23 cellular contexts compared by ENCODE assay signal in the genomic region with DNA sequence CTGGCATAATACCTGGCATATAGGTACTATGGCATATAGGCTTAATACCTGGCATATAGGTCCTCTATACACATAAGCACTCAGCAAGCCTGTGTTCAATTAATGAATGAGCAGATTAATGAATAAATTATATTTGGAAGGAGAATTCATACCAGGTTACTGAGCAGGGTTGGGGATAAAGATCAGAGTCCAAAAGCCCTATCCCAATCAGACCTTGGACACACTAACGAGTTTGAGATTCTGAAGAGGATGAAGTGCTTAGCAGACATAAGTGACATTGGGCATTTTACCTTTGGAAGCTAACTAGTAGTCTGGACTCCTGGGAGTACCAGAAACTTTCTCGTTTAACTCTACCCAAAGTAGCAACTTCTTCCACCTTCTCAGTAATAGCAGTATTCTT.
DNase-seq lines count a peak whose midpoint lies in the region; ATAC-seq, FAIRE-seq and TF ChIP-seq lines count a peak whose summit lies in the region.
"Had no signal": no experiment of that assay in that cellular context is flagged by ENCODE, and none has a peak within 500 bp of the region (broad histone marks: within the 10 kb centered on the region; RNA-seq: fewer than 3 reads in every experiment).

No MANE protein-coding gene starts in this region.

- peak overlapping the region; percentile 8 to 57; a peak in 2 of 6 replicates for H3K27ac ChIP-seq in A549
- no peak overlapping the region for H3K27ac ChIP-seq in IMR-90 (ENCODE audit: insufficient read depth, low read length)
- H3K27ac ChIP-seq in epithelial cell of prostate, result peak overlapping the region; percentile 91
- H3K27ac ChIP-seq in parathyroid adenoma, result peak overlapping the region; percentile 9
- H3K27ac ChIP-seq in colonic mucosa, result no peak overlapping the region
- H3K27ac ChIP-seq: BLaER1 treated with 17β-estradiol and CSF1 and Interleukin-3, amounts not matched to agents 10 nM and 100 nM had no signal

- POLR2A ChIA-PET in A549 (lab: Yijun Ruan, JAX) (no interaction called here), IMR-90 (lab: Charles Lee; ENCODE audit: unreplicated experiment) (no interaction called here)

- DNase-seq in A549 (ENCODE audit: low read depth in 1 of 2, low spot score in 1 of 2) (no peak), IMR-90 (no peak), epithelial cell of prostate (ENCODE audit: low read depth, low spot score) (no peak), epidermal melanocyte (ENCODE audit: insufficient read length, low spot score) (no peak), colonic mucosa (no peak), mesenteric fat pad (ENCODE audit: low spot score) (no peak), AG20443 (ENCODE audit: low spot score) (no peak)
- DNase-seq: activated CD4-positive, alpha-beta T cell treated with anti-CD3 and anti-CD28 coated beads for 36 hours; activated naive CD4-positive, alpha-beta T cell treated with Interleukin-2 at 50 U/mL for 16 hours; activated T-cell treated with anti-CD3 and anti-CD28 coated beads, Interleukin-2, amount 50 U/mL, for 48 hours; anterior cingulate cortex; COR-L47; left lung; mucosa of descending colon; MV-4-11; NCI-H526 treated with DMSO at 0.1 percent for 48 hours; nephron progenitor cell; SK-N-SH; stimulated activated CD4-positive, alpha-beta T cell treated with anti-CD3 and anti-CD28 coated beads, Interleukin-15, amount 100 ng/mL, for 24 hours; T-helper 2 cell had no signal

- TF ChIP-seq EP300 in A549 (IDR thresholded peaks at IDR 0.05), result no peak

- H3K9ac ChIP-seq in IMR-90 (ENCODE audit: low read depth, low read length), result no peak overlapping the region
- no peak overlapping the region for H3K9ac ChIP-seq in parathyroid adenoma
- H3K9ac ChIP-seq in colonic mucosa (ENCODE audit: low read depth in 2 of 2, low read length in 2 of 2), result no peak overlapping the region
- H3K9ac ChIP-seq: BLaER1 treated with 17β-estradiol and CSF1 and Interleukin-3, amounts not matched to agents 10 nM and 100 nM; SK-N-SH had no signal

- no peak overlapping the region for H3K14ac ChIP-seq in IMR-90 (replicated peaks; ENCODE audit: low read depth, low read length)

- no peak overlapping the region for H2BK5ac ChIP-seq in IMR-90 (ENCODE audit: low read depth, low read length, poor library complexity, severe bottlenecking)

- no peak overlapping the region for H3K4ac ChIP-seq in IMR-90 (ENCODE audit: low read depth, low read length)

- no peaks in the 10 kb centered on the region for H3K27me3 ChIP-seq in IMR-90 (ENCODE audit: control insufficient read depth, insufficient read depth, low read length)
- H3K27me3 ChIP-seq in parathyroid adenoma (ENCODE audit: control insufficient read depth, insufficient read depth, low read length), result no peaks in the 10 kb centered on the region
- no peaks in the 10 kb centered on the region for H3K27me3 ChIP-seq in colonic mucosa
- H3K27me3 ChIP-seq: BLaER1 treated with 17β-estradiol and CSF1 and Interleukin-3, amounts not matched to agents 10 nM and 100 nM; left lung had no signal

- BruUV-seq in IMR-90 (replicated peaks; lab: Mats Ljungman, UMichigan), result no TSS peak

- ATAC-seq in A549 (no peak), IMR-90 (ENCODE audit: low read depth) (no peak)
- ATAC-seq: activated CD4-positive, alpha-beta T cell treated with anti-CD3 and anti-CD28 coated beads for 36 hours; mucosa of descending colon; sciatic nerve had no signal

- H3K79me2 ChIP-seq in parathyroid adenoma, result no peaks in the 10 kb centered on the region

- H3K23ac ChIP-seq in IMR-90 (ENCODE audit: low read depth, low read length), result no peak overlapping the region

- H4K91ac ChIP-seq in IMR-90 (ENCODE audit: insufficient read depth, low read depth, low read length), result no peak overlapping the region

- in situ Hi-C loops in IMR-90 (cut with MboI; ENCODE audit: low sequenced_read_pairs), result no loop called here

- H2BK15ac ChIP-seq in IMR-90 (ENCODE audit: low read depth, low read length), result 0 out of 3 replicates have a peak overlapping the region, but pooled peaks have one; percentile 4

- dilution Hi-C loops in IMR-90 (cut with HindIII; ENCODE audit: low sequenced_read_pairs, unreplicated experiment), result no loop called here

- H3K36me3 ChIP-seq in IMR-90 (ENCODE audit: control insufficient read depth, insufficient read depth, low read length), result no peaks in the 10 kb centered on the region
- no peaks in the 10 kb centered on the region for H3K36me3 ChIP-seq in parathyroid adenoma (ENCODE audit: control insufficient read depth, insufficient read depth, low read length)
- H3K36me3 ChIP-seq in colonic mucosa, result no peaks in the 10 kb centered on the region
- H3K36me3 ChIP-seq: BLaER1 treated with 17β-estradiol and CSF1 and Interleukin-3, amounts not matched to agents 10 nM and 100 nM; left lung had no signal

- H2BK120ac ChIP-seq in IMR-90 (ENCODE audit: low read depth, low read length), result no peak overlapping the region

- TF ChIP-seq POLR2A in A549 (IDR thresholded peaks at IDR 0.05; ENCODE audit: low read length) (no peak), IMR-90 (IDR thresholded peaks at IDR 0.05; ENCODE audit: low read depth, low read length) (no peak)

- H3K4me1 ChIP-seq in A549 (peaks cover 23% of the 10 kb centered on the region), IMR-90 (ENCODE audit: control insufficient read depth, insufficient read depth, low read length) (peaks cover 10% of the 10 kb centered on the region), parathyroid adenoma (peaks cover 4% of the 10 kb centered on the region), colonic mucosa (no peaks in the 10 kb centered on the region)

- intact Hi-C loops in IMR-90 (cut with micrococcal nuclease) (no loop called here), colonic mucosa (cut with DNase I) (no loop called here)

- no peaks in the 10 kb centered on the region for H3K9me3 ChIP-seq in A549
- H3K9me3 ChIP-seq in IMR-90 (ENCODE audit: control insufficient read depth, insufficient read depth, low read length), result no peaks in the 10 kb centered on the region
- no peaks in the 10 kb centered on the region for H3K9me3 ChIP-seq in parathyroid adenoma (ENCODE audit: control insufficient read depth, low read length)
- H3K9me3 ChIP-seq in colonic mucosa, result no peaks in the 10 kb centered on the region
- H3K9me3 ChIP-seq: left lung, mucosa of descending colon, SK-N-SH had no signal

- H2BK20ac ChIP-seq in IMR-90 (ENCODE audit: low read depth, low read length), result no peak overlapping the region

- no peak overlapping the region for H3K4me3 ChIP-seq in A549
- no peak overlapping the region for H3K4me3 ChIP-seq in IMR-90 (ENCODE audit: insufficient read depth, low read depth, low read length)
- no peak overlapping the region for H3K4me3 ChIP-seq in parathyroid adenoma (ENCODE audit: low read depth, low read length)
- no peak overlapping the region for H3K4me3 ChIP-seq in colonic mucosa
- H3K4me3 ChIP-seq: BLaER1 treated with 17β-estradiol and CSF1 and Interleukin-3, amounts not matched to agents 10 nM and 100 nM; left lung; mucosa of descending colon had no signal

- H3K4me2 ChIP-seq in A549 (peak overlapping the region; percentile 47; the same call in 2 of the 3 replicates), IMR-90 (ENCODE audit: low read depth, low read length) (no peak overlapping the region), parathyroid adenoma (ENCODE audit: low read length) (no peak overlapping the region)
- H3K4me2 ChIP-seq: BLaER1 treated with 17β-estradiol and CSF1 and Interleukin-3, amounts not matched to agents 10 nM and 100 nM; SK-N-SH had no signal

- TF ChIP-seq CTCF in A549 (IDR thresholded peaks at IDR 0.05) (no peak), IMR-90 (conservative IDR thresholded peaks at IDR 0.05; ENCODE audit: low read depth, low read length) (no peak), parathyroid adenoma (IDR thresholded peaks at IDR 0.05) (no peak), colonic mucosa (IDR thresholded peaks at IDR 0.05) (no peak)

- no peak overlapping the region for H2AFZ ChIP-seq in IMR-90 (replicated peaks; ENCODE audit: low read length, poor library complexity)
- H2AFZ ChIP-seq in parathyroid adenoma, result no peak overlapping the region

- no peak overlapping the region for H2AK5ac ChIP-seq in IMR-90 (ENCODE audit: low read depth, low read length)

- no peak overlapping the region for H3K56ac ChIP-seq in IMR-90 (ENCODE audit: extremely low read depth, insufficient read depth, low read length)

- TF ChIP-seq RAD21 in A549 (conservative IDR thresholded peaks at IDR 0.05 in 1 of 2, IDR thresholded peaks at IDR 0.05 in 1 of 2) (no peak), IMR-90 (IDR thresholded peaks at IDR 0.05; ENCODE audit: low read length) (no peak)

- H4K8ac ChIP-seq in IMR-90 (ENCODE audit: low read depth in 2 of 2, low read length in 2 of 2), result no peak overlapping the region

- no peak overlapping the region for H2AK9ac ChIP-seq in IMR-90 (replicated peaks; ENCODE audit: low read depth, low read length, poor library complexity)

- WGBS in A549 (ENCODE audit: missing lambda C conversion rate), result 76% methylated on average over 2 of the region's 2 CpGs
- no CpG with 5 or more reads among the region's 2 CpGs for WGBS in IMR-90 (ENCODE audit: extremely low coverage in 2 of 2, insufficient read length in 1 of 2), 2 experiments

- no peak overlapping the region for H4K5ac ChIP-seq in IMR-90 (ENCODE audit: low read depth, low read length)

- no peaks in the 10 kb centered on the region for H3K79me1 ChIP-seq in IMR-90 (ENCODE audit: low read depth in 1 of 2, low read length in 2 of 2)

- CTCF ChIA-PET in A549 (lab: Yijun Ruan, JAX), result interaction anchor here (0.7 to 1.4 kb wide), 4 partner anchors 28 to 255 kb away, joined by 3 read pairs; a partner anchor contains a TSS
- CTCF ChIA-PET in IMR-90 (lab: Yijun Ruan, JAX), result interaction anchor here (1.2 kb wide), 1 partner anchor 26 kb away, joined by 5 read pairs; no protein-coding TSS in a partner anchor

- FAIRE-seq in A549 (lab: Jason Lieb, UNC), result no peak

- H3K18ac ChIP-seq in IMR-90 (ENCODE audit: low read depth, low read length), result no peak overlapping the region

- no peaks in the 10 kb centered on the region for H4K20me1 ChIP-seq in IMR-90 (ENCODE audit: insufficient read depth, low read length)
- H4K20me1 ChIP-seq: BLaER1 treated with 17β-estradiol and CSF1 and Interleukin-3, amounts not matched to agents 10 nM and 100 nM had no signal

- peaks cover 5% of the 10 kb centered on the region; the same call in 1 of the 2 replicates for H3K9me1 ChIP-seq in IMR-90 (ENCODE audit: insufficient read depth, low read length)

TF ChIP-seq in A549, 52 proteins besides CTCF, POLR2A, EP300 and RAD21:
- TF ChIP-seq CHD4 (IDR thresholded peaks at IDR 0.05; ENCODE audit: borderline replicate concordance), result no peak
- no peak for TF ChIP-seq ZNF302 (CRISPR knock-in tag; IDR thresholded peaks at IDR 0.05)
- TF ChIP-seq HOXB13 (CRISPR knock-in tag; IDR thresholded peaks at IDR 0.05; ENCODE audit: low read depth), result no peak
- no peak for TF ChIP-seq TFCP2L1 (CRISPR knock-in tag; IDR thresholded peaks at IDR 0.05)

TF ChIP-seq in IMR-90, 13 proteins besides CTCF, POLR2A, EP300 and RAD21 (continues in another document):
- TF ChIP-seq MXI1 (IDR thresholded peaks at IDR 0.05; ENCODE audit: borderline replicate concordance, low read depth, low read length), result no peak

Comparison
In these comparisons a context has a peak if more than half of its experiments do, and no peak if none do; other contexts are left out.
1. H3K27ac ChIP-seq: peak in A549 (2 of 2), epithelial cell of prostate (single experiment) and parathyroid adenoma (single experiment); none in IMR-90 (single experiment) and colonic mucosa (single experiment).